Comparison of ENCODE assay signal across 10 cellular contexts in the genomic region with DNA sequence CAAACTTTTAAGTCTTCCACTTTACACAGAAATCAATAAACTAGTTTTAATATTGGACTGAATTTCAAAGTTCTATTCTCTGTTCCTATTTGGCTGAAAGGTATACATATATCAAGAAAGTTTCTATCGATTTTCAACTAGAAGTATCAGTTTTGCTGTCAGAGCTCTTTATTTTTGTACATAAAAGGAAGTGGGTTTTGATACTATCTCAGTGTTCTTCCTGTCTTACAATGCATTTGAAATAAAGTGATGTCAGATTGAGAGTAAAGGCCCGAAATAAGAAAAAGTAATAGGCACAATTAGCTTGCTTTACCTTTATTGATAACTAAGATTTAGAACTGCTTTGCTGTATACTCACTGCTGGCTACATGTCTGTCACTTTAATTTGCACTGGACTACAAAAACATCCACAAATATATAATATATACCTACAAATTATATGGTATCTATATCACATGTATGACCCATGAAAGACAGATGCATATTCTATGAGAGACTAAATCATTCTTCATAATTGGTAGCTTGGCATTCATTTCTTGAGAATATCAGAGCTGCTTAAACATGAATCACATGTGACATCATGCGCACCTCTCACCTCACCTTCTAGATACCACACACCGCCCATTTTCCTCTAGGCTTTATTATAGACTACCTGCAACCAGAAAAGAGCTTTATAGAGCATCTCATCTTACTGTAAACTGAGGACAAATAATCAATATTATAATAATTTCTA.
A peak's percentile ranks its signal among the peaks of the same experiment; 100 is the strongest.
DNase-seq lines count a peak whose midpoint lies in the region; ATAC-seq, FAIRE-seq and TF ChIP-seq lines count a peak whose summit lies in the region.
"Had no signal": no experiment of that assay in that cellular context is flagged by ENCODE, and none has a peak within 500 bp of the region (broad histone marks: within the 10 kb centered on the region; RNA-seq: fewer than 3 reads in every experiment).

No MANE protein-coding gene starts in this region.

- H3K4me1 Mint-ChIP-seq in activated T-cell treated with anti-CD3 and anti-CD28 coated beads, Interleukin-2, amount 50 U/mL, for 72 hours (ENCODE audit: low read depth), result peaks cover 91% of the 10 kb centered on the region
- peaks cover 30% of the 10 kb centered on the region for H3K4me1 Mint-ChIP-seq in activated B cell treated with CpG ODN at 0.5 μM for 24 hours
- H3K4me1 Mint-ChIP-seq in stimulated activated naive B cell treated with anti-CD40 and anti-IgM and Interleukin-4, amounts not matched to agents 10 μg/mL and 1 μg/mL and 100 μg/mL, for 72 hours, result peaks cover 23 to 35% of the 10 kb centered on the region in 2 donors

- peak; percentile 61 to 70 for ATAC-seq in activated T-cell treated with anti-CD3 and anti-CD28 coated beads, Interleukin-2, amount 50 U/mL, for 72 hours (replicated peaks in 1 of 2)
- peak; percentile 60 for ATAC-seq in HG02943 (IDR thresholded peaks at IDR 0.05; ENCODE audit: low read depth, unreplicated experiment)
- no peak for ATAC-seq in activated B cell treated with CpG ODN at 0.5 μM for 24 hours (ENCODE audit: low read depth)
- ATAC-seq in stimulated activated naive B cell treated with anti-CD40 and anti-IgM and Interleukin-4, amounts not matched to agents 10 μg/mL and 1 μg/mL and 100 μg/mL, for 72 hours (replicated peaks), result peak; percentile 43 to 56
- no peak for ATAC-seq in pancreas

- DNase-seq in activated T-cell treated with anti-CD3 and anti-CD28 coated beads, Interleukin-2, amount 50 U/mL, for 72 hours, result peak in 1 of 2 donors; percentile 18
- DNase-seq in activated T-cell treated with anti-CD3 and anti-CD28 coated beads, Interleukin-2, amount 50 U/mL, for 48 hours, result no peak
- no peak for DNase-seq in activated B cell treated with CpG ODN at 0.5 μM for 24 hours
- DNase-seq in stimulated activated naive B cell treated with anti-CD40 and anti-IgM and Interleukin-4, amounts not matched to agents 10 μg/mL and 1 μg/mL and 100 μg/mL, for 72 hours, result no peak
- no peak for DNase-seq in ascending aorta (ENCODE audit: low spot score in 2 of 2)
- DNase-seq in pancreas, result no peak
- no peak for DNase-seq in PC-9
- DNase-seq: effector CD8-positive, alpha-beta T cell; retina had no signal

- H3K4me1 ChIP-seq in ascending aorta (no peaks in the 10 kb centered on the region), pancreas (peaks cover 0 to 4% (median 0%) of the 10 kb centered on the region in 3 donors), PC-9 (replicated peaks; ENCODE audit: insufficient read depth) (no peaks in the 10 kb centered on the region)

- CTCF ChIA-PET in activated B cell treated with CpG ODN at 0.5 μM for 24 hours (lab: Charles Lee), result interaction anchor here (0.7 kb wide), 1 partner anchor 57 kb away, joined by 3 read pairs; no protein-coding TSS in a partner anchor
- CTCF ChIA-PET in PC-9 (lab: Charles Lee), result interaction anchor here (0.6 kb wide), 1 partner anchor 11 kb away, joined by 3 read pairs; no protein-coding TSS in a partner anchor

- 69 to 72% methylated on average over 4 of the region's 4 CpGs for WGBS in pancreas, 2 donors

- peaks cover 6 to 29% of the 10 kb centered on the region in 2 donors for H3K36me3 ChIP-seq in ascending aorta
- no peaks in the 10 kb centered on the region for H3K36me3 ChIP-seq in pancreas
- peaks cover 13% of the 10 kb centered on the region for H3K36me3 ChIP-seq in PC-9 (ENCODE audit: low read depth)

- TF ChIP-seq CTCF in activated B cell treated with CpG ODN at 0.5 μM for 24 hours (IDR thresholded peaks at IDR 0.05) (no peak), ascending aorta (IDR thresholded peaks at IDR 0.05) (no peak), pancreas (IDR thresholded peaks at IDR 0.05) (no peak), PC-9 (conservative IDR thresholded peaks at IDR 0.05) (no peak)

- H3K9me2 ChIP-seq in PC-9 (ENCODE audit: insufficient read depth), result no peaks in the 10 kb centered on the region

- intact Hi-C loops in activated B cell treated with CpG ODN at 0.5 μM for 24 hours (cut with micrococcal nuclease) (no loop called here), ascending aorta (cut with DNase I) (no loop called here), pancreas (cut with DNase I) (no loop called here), PC-9 (cut with micrococcal nuclease; ENCODE audit: unreplicated experiment) (no loop called here)

- BruUV-seq in PC-9 (replicated peaks; lab: Mats Ljungman, UMichigan), result no TSS peak

- H3K36me3 Mint-ChIP-seq in activated T-cell treated with anti-CD3 and anti-CD28 coated beads, Interleukin-2, amount 50 U/mL, for 72 hours (ENCODE audit: insufficient read depth in 2 of 2), result peaks cover 9 to 28% of the 10 kb centered on the region in 2 donors
- H3K36me3 Mint-ChIP-seq in activated B cell treated with CpG ODN at 0.5 μM for 24 hours (ENCODE audit: low read depth), result peaks cover 50% of the 10 kb centered on the region
- peaks cover 31 to 57% of the 10 kb centered on the region in 2 donors for H3K36me3 Mint-ChIP-seq in stimulated activated naive B cell treated with anti-CD40 and anti-IgM and Interleukin-4, amounts not matched to agents 10 μg/mL and 1 μg/mL and 100 μg/mL, for 72 hours

- peak overlapping the region; percentile 98 for H3K27ac Mint-ChIP-seq in activated T-cell treated with anti-CD3 and anti-CD28 coated beads, Interleukin-2, amount 50 U/mL, for 72 hours
- peak overlapping the region; percentile 56 for H3K27ac Mint-ChIP-seq in activated B cell treated with CpG ODN at 0.5 μM for 24 hours
- H3K27ac Mint-ChIP-seq in stimulated activated naive B cell treated with anti-CD40 and anti-IgM and Interleukin-4, amounts not matched to agents 10 μg/mL and 1 μg/mL and 100 μg/mL, for 72 hours, result peak overlapping the region; percentile 14

- H3K27ac ChIP-seq in ascending aorta, result no peak overlapping the region
- H3K27ac ChIP-seq in pancreas, result no peak overlapping the region
- no peak overlapping the region for H3K27ac ChIP-seq in PC-9

- no peaks in the 10 kb centered on the region for H3K9me3 Mint-ChIP-seq in activated T-cell treated with anti-CD3 and anti-CD28 coated beads, Interleukin-2, amount 50 U/mL, for 72 hours
- H3K9me3 Mint-ChIP-seq in activated B cell treated with CpG ODN at 0.5 μM for 24 hours, result no peaks in the 10 kb centered on the region
- no peaks in the 10 kb centered on the region for H3K9me3 Mint-ChIP-seq in stimulated activated naive B cell treated with anti-CD40 and anti-IgM and Interleukin-4, amounts not matched to agents 10 μg/mL and 1 μg/mL and 100 μg/mL, for 72 hours

- no peaks in the 10 kb centered on the region for H3K27me3 ChIP-seq in ascending aorta
- no peaks in the 10 kb centered on the region for H3K27me3 ChIP-seq in pancreas
- H3K27me3 ChIP-seq in PC-9 (ENCODE audit: insufficient read depth, low read depth), result no peaks in the 10 kb centered on the region

- H3K27me3 Mint-ChIP-seq in activated T-cell treated with anti-CD3 and anti-CD28 coated beads, Interleukin-2, amount 50 U/mL, for 72 hours (ENCODE audit: low read depth), result no peaks in the 10 kb centered on the region
- H3K27me3 Mint-ChIP-seq in activated B cell treated with CpG ODN at 0.5 μM for 24 hours, result no peaks in the 10 kb centered on the region
- no peaks in the 10 kb centered on the region for H3K27me3 Mint-ChIP-seq in stimulated activated naive B cell treated with anti-CD40 and anti-IgM and Interleukin-4, amounts not matched to agents 10 μg/mL and 1 μg/mL and 100 μg/mL, for 72 hours

- FAIRE-seq in pancreas (lab: Jason Lieb, UNC), result no peak

- H3K4me3 Mint-ChIP-seq in activated T-cell treated with anti-CD3 and anti-CD28 coated beads, Interleukin-2, amount 50 U/mL, for 72 hours, result peak overlapping the region; percentile 69 to 97
- no peak overlapping the region for H3K4me3 Mint-ChIP-seq in activated B cell treated with CpG ODN at 0.5 μM for 24 hours
- H3K4me3 Mint-ChIP-seq in stimulated activated naive B cell treated with anti-CD40 and anti-IgM and Interleukin-4, amounts not matched to agents 10 μg/mL and 1 μg/mL and 100 μg/mL, for 72 hours, result peak overlapping the region in 1 of 2 donors; percentile 54

- H3K4me2 ChIP-seq in PC-9, result no peak overlapping the region

- no peaks in the 10 kb centered on the region for H3K9me3 ChIP-seq in ascending aorta
- H3K9me3 ChIP-seq in pancreas, result no peaks in the 10 kb centered on the region
- H3K9me3 ChIP-seq in PC-9 (ENCODE audit: insufficient read depth, low read depth), result no peaks in the 10 kb centered on the region

- H3K4me3 ChIP-seq in ascending aorta, result no peak overlapping the region
- H3K4me3 ChIP-seq in pancreas, result no peak overlapping the region
- H3K4me3 ChIP-seq in PC-9, result no peak overlapping the region

- H2AFZ ChIP-seq in PC-9, result no peak overlapping the region

- H4K20me1 ChIP-seq in PC-9 (ENCODE audit: insufficient read depth), result no peaks in the 10 kb centered on the region

- POLR2A ChIA-PET in activated B cell treated with CpG ODN at 0.5 μM for 24 hours (lab: Charles Lee), result no interaction called here
- POLR2A ChIA-PET in PC-9 (lab: Charles Lee; ENCODE audit: unreplicated experiment), result no interaction called here

- no peaks in the 10 kb centered on the region for H3K79me2 ChIP-seq in PC-9 (ENCODE audit: low read depth)

- H3F3A ChIP-seq in PC-9 (ENCODE audit: insufficient read depth, low read depth), result 0 out of 2 replicates have a peak, but pooled peaks cover 3% of the 10 kb centered on the region

Comparison
In these comparisons a context has a peak if more than half of its experiments do, and no peak if none do; other contexts are left out.
1. ATAC-seq: peak in activated T-cell treated with anti-CD3 and anti-CD28 coated beads, Interleukin-2, amount 50 U/mL, for 72 hours (2 of 2), HG02943 (single experiment) and stimulated activated naive B cell treated with anti-CD40 and anti-IgM and Interleukin-4, amounts not matched to agents 10 μg/mL and 1 μg/mL and 100 μg/mL, for 72 hours (2 of 2); none in activated B cell treated with CpG ODN at 0.5 μM for 24 hours (single experiment) and pancreas (0 of 4).
2. H3K27ac Mint-ChIP-seq: peak in every context shown above with its lines; median percentile 98 in activated T-cell treated with anti-CD3 and anti-CD28 coated beads, Interleukin-2, amount 50 U/mL, for 72 hours; 56 in activated B cell treated with CpG ODN at 0.5 μM for 24 hours; 14 in stimulated activated naive B cell treated with anti-CD40 and anti-IgM and Interleukin-4, amounts not matched to agents 10 μg/mL and 1 μg/mL and 100 μg/mL, for 72 hours.